Comparison of ENCODE assay signal across 27 cellular contexts in genomic region chr22:42626951-42627625, GRCh38. TPM values are rescaled to one million over a fixed set of nuclear protein-coding genes. Genes with fewer than 3 reads are reported as not detected.
"Had no signal": no experiment of that assay in that cellular context is flagged by ENCODE, and none has a peak within 500 bp of the region (broad histone marks: within the 10 kb centered on the region; RNA-seq: fewer than 3 reads in every experiment).

No MANE protein-coding gene starts in this region.

- H3K9me3 ChIP-seq: ascending aorta, breast epithelium, colonic mucosa had no signal

- ATAC-seq: activated CD4-positive, alpha-beta T cell treated with anti-CD3 and anti-CD28 coated beads for 36 hours; activated CD8-positive, alpha-beta memory T cell treated with anti-CD3 and anti-CD28 coated beads, Interleukin-2, amount 10 ng/mL, durations not matched to agents 7 days and 5 days; activated CD8-positive, alpha-beta T cell treated with anti-CD3 and anti-CD28 coated beads, Interleukin-2, amount 10 ng/mL, durations not matched to agents 7 days and 5 days; esophagus mucosa; T-helper 17 cell had no signal

- H3K4me1 ChIP-seq: breast epithelium, colonic mucosa had no signal

- H3K27ac ChIP-seq: ascending aorta, breast epithelium, cardiac muscle cell, colonic mucosa had no signal

- H3K4me3 ChIP-seq: ascending aorta, breast epithelium, cardiac muscle cell, colonic mucosa had no signal

- FAIRE-seq: endometrium, frontal cortex had no signal

- DNase-seq: activated CD4-positive, alpha-beta memory T cell treated with anti-CD3 and anti-CD28 coated beads for 36 hours; activated CD4-positive, alpha-beta T cell treated with anti-CD3 and anti-CD28 coated beads for 36 hours; activated CD4-positive, alpha-beta T cell treated with anti-CD3 and anti-CD28 coated beads, Interleukin-2, amount 10 ng/mL, durations not matched to agents 24 days and 14 days; activated CD4-positive, CD25-positive, alpha-beta regulatory T cell; activated CD4-positive, CD25-positive, alpha-beta regulatory T cell treated with anti-CD3 and anti-CD28 coated beads, Interleukin-2, amount 50 U/mL, for 72 hours; activated CD8-positive, alpha-beta memory T cell treated with anti-CD3 and anti-CD28 coated beads, Interleukin-2, amount 10 ng/mL, durations not matched to agents 7 days and 5 days; activated CD8-positive, alpha-beta memory T cell treated with anti-CD3 and anti-CD28 coated beads, Interleukin-2, amount 50 U/mL, for 4 hours; activated CD8-positive, alpha-beta T cell treated with anti-CD3 and anti-CD28 coated beads, Interleukin-2, amount 10 ng/mL, durations not matched to agents 7 days and 5 days; activated effector memory CD4-positive, alpha-beta T cell treated with anti-CD3 and anti-CD28 coated beads, Interleukin-2, amount 50 U/mL, for 16 hours; activated naive CD4-positive, alpha-beta T cell treated with anti-CD3 and anti-CD28 coated beads for 36 hours; activated naive CD8-positive, alpha-beta T cell treated with anti-CD3 and anti-CD28 coated beads, Interleukin-2, amount 10 ng/mL, durations not matched to agents 7 days and 5 days; activated T-cell treated with anti-CD3 and anti-CD28 coated beads, Interleukin-2, amount 50 U/mL, for 1 hour; activated T-cell treated with anti-CD3 and anti-CD28 coated beads, Interleukin-2, amount 50 U/mL, for 48 hours; central memory CD4-positive, alpha-beta T cell; cerebellar nuclear complex; colonic mucosa; effector CD8-positive, alpha-beta T cell; foreskin fibroblast; head of caudate nucleus; T-helper 17 cell had no signal

- H3K27me3 ChIP-seq: ascending aorta, breast epithelium, cardiac muscle cell, colonic mucosa had no signal

RNA-seq across cellular contexts. Expression of gene ATP5MGL, which starts 13.3 kb away (rescaled TPM):
- total RNA-seq: ascending aorta, epithelial cell of proximal tubule had no signal
